7 cellular contexts compared by ENCODE assay signal in the genomic region with DNA sequence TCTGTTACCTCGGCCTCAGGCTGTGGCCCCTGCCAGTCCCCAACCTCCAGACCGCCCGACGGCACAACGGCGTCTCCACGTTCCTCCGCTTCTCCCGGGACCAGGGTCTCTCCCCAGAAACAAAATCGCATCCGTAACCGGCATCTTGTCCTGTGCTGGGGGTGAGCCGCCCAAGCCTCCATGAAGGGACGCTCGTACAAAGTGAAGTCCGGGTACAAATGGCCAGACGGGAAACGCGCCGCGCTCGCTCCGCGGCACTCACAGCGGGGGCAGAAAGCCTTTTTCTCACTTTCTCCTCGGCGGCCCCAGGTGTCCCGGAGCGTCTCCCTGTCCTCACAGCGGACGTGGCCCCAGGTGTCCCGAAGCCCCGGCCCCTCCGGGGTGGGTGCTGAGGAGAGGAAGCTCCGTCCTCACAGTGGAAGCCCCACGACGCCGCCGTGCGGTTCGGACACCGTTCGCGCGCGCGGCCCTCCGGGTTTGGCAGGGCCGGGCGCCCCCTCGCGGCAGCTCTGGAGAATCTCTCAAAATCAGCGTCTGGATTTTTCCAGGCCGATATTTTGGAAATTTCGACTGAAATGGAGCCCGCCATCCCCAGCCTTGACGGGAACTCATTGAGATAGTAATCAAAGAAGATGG. TPM values are rescaled to one million over a fixed set of nuclear protein-coding genes. Genes with fewer than 3 reads are reported as not detected.
"Had no signal": no experiment of that assay in that cellular context is flagged by ENCODE, and none has a peak within 500 bp of the region (broad histone marks: within the 10 kb centered on the region; RNA-seq: fewer than 3 reads in every experiment).

No MANE protein-coding gene starts in this region.

RNA-seq across cellular contexts. Expression of a gene that starts 26.2 kb away (rescaled TPM):
- total RNA-seq: activated CD4-positive, alpha-beta memory T cell treated with anti-CD3 and anti-CD28 coated beads for 36 hours; activated CD4-positive, alpha-beta T cell treated with anti-CD3 and anti-CD28 coated beads, Interleukin-2, amount 10 ng/mL, durations not matched to agents 7 days and 5 days; activated naive CD4-positive, alpha-beta T cell treated with anti-CD3 and anti-CD28 coated beads, Interleukin-2, amount 50 U/mL, for 72 hours; activated T-cell treated with anti-CD3 and anti-CD28 coated beads, Interleukin-2, amount 50 U/mL, for 4 hours; ascending aorta; body of pancreas; bronchial epithelial cell had no signal
